Comparison of ENCODE assay signal across 8 cellular contexts in genomic region chr5:176447538-176447981, GRCh38. TPM values are rescaled to one million over a fixed set of nuclear protein-coding genes. Genes with fewer than 3 reads are reported as not detected.
DNase-seq lines count a peak whose midpoint lies in the region; ATAC-seq and TF ChIP-seq lines count a peak whose summit lies in the region.

No MANE protein-coding gene starts in this region.

- H3K9me3 ChIP-seq in heart left ventricle (no peaks in the 10 kb centered on the region), sigmoid colon (no peaks in the 10 kb centered on the region)

- no peak for TF ChIP-seq EP300 in sigmoid colon (IDR thresholded peaks at IDR 0.05)

- H3K27ac ChIP-seq in heart left ventricle (peak overlapping the region; percentile 70 to 99 (median 94)), sigmoid colon (peak overlapping the region; percentile 94 to 98 (median 96))

- H3K27me3 Mint-ChIP-seq in activated T-helper 2 cell treated with anti-CD3 and anti-CD28 coated beads, Interferon-gamma antibody, Interleukin-2, Interleukin-4, amounts not matched to agents 10 μg/mL and 5 μg/mL and 100 μg/mL, durations not matched to agents 14 hours and 24 hours and 36 hours (ENCODE audit: low read depth), result no peaks in the 10 kb centered on the region

- H3K4me3 ChIP-seq in heart left ventricle (peak overlapping the region; percentile 78 to 99 (median 90)), sigmoid colon (peak overlapping the region; percentile 65 to 99 (median 94))

- H3K36me3 Mint-ChIP-seq in activated T-helper 2 cell treated with anti-CD3 and anti-CD28 coated beads, Interferon-gamma antibody, Interleukin-2, Interleukin-4, amounts not matched to agents 10 μg/mL and 5 μg/mL and 100 μg/mL, durations not matched to agents 14 hours and 24 hours and 36 hours (ENCODE audit: low read depth), result peaks cover 18% of the 10 kb centered on the region

- H3K4me1 ChIP-seq in heart left ventricle (peaks cover 4 to 41% (median 21%) of the 10 kb centered on the region in 12 donors), sigmoid colon (peaks cover 0 to 27% (median 25%) of the 10 kb centered on the region in 4 donors)

- peak; percentile 27 for ATAC-seq in GM19372 (IDR thresholded peaks at IDR 0.05; ENCODE audit: low read depth, unreplicated experiment)
- peak; percentile 19 for ATAC-seq in HG03442 (IDR thresholded peaks at IDR 0.05; ENCODE audit: unreplicated experiment)
- peak in 3 of 4 donors; percentile 23 to 47 (median 35) for ATAC-seq in heart left ventricle

- H3K36me3 ChIP-seq in heart left ventricle, result peaks cover 0 to 10% (median 0%) of the 10 kb centered on the region in 9 donors
- no peaks in the 10 kb centered on the region for H3K36me3 ChIP-seq in sigmoid colon

- H3K9me3 Mint-ChIP-seq in activated T-helper 2 cell treated with anti-CD3 and anti-CD28 coated beads, Interferon-gamma antibody, Interleukin-2, Interleukin-4, amounts not matched to agents 10 μg/mL and 5 μg/mL and 100 μg/mL, durations not matched to agents 14 hours and 24 hours and 36 hours, result no peaks in the 10 kb centered on the region

- peak overlapping the region; percentile 99 for H3K27ac Mint-ChIP-seq in activated T-helper 2 cell treated with anti-CD3 and anti-CD28 coated beads, Interferon-gamma antibody, Interleukin-2, Interleukin-4, amounts not matched to agents 10 μg/mL and 5 μg/mL and 100 μg/mL, durations not matched to agents 14 hours and 24 hours and 36 hours

- TF ChIP-seq POLR2A in heart left ventricle (IDR thresholded peaks at IDR 0.05), result peak in 1 of 2 donors; percentile 17
- no peak for TF ChIP-seq POLR2A in sigmoid colon (IDR thresholded peaks at IDR 0.05)

- H3K27me3 ChIP-seq in heart left ventricle (no peaks in the 10 kb centered on the region), sigmoid colon (no peaks in the 10 kb centered on the region)

- intact Hi-C loops in activated T-helper 2 cell treated with anti-CD3 and anti-CD28 coated beads, Interferon-gamma antibody, Interleukin-2, Interleukin-4, amounts not matched to agents 10 μg/mL and 5 μg/mL and 100 μg/mL, durations not matched to agents 14 hours and 24 hours and 36 hours (cut with micrococcal nuclease), result no loop called here
- intact Hi-C loops in heart left ventricle (cut with DNase I) (loop anchor here in 9 of 10 donors (2.0 to 10.0 kb wide), 8 partner anchors 27 to 560 kb away; partner anchors contain the start of genes RNF44 (in 4 of the 9), CLTB (in 2 of the 9), CDHR2 (in 1 of the 9) and KIAA1191 (in 1 of the 9)), sigmoid colon (cut with DNase I) (loop anchor here (2.0 kb wide), 1 partner anchor 95 kb away; no protein-coding TSS in a partner anchor)

- H3K4me3 Mint-ChIP-seq in activated T-helper 2 cell treated with anti-CD3 and anti-CD28 coated beads, Interferon-gamma antibody, Interleukin-2, Interleukin-4, amounts not matched to agents 10 μg/mL and 5 μg/mL and 100 μg/mL, durations not matched to agents 14 hours and 24 hours and 36 hours (ENCODE audit: low read depth), result peak overlapping the region; percentile 96

- 0% methylated on average over 21 to 38 of the region's 38 CpGs for WGBS in heart left ventricle, 4 donors
- WGBS in sigmoid colon, 2 donors, result 0% methylated on average over 38 of the region's 38 CpGs

- peaks cover 22% of the 10 kb centered on the region for H3K4me1 Mint-ChIP-seq in activated T-helper 2 cell treated with anti-CD3 and anti-CD28 coated beads, Interferon-gamma antibody, Interleukin-2, Interleukin-4, amounts not matched to agents 10 μg/mL and 5 μg/mL and 100 μg/mL, durations not matched to agents 14 hours and 24 hours and 36 hours (ENCODE audit: low read depth)

- DNase-seq in CMK (ENCODE audit: low read depth) (peak; percentile 41), heart left ventricle (peak in 1 of 5 donors; percentile 83), sigmoid colon (no peak), NCI-H1930 (lab: John Stamatoyannopoulos, UW) (no peak), NCI-H128 (lab: John Stamatoyannopoulos, UW; ENCODE audit: unreplicated experiment) (no peak)
- DNase-seq in activated T-helper 2 cell treated with anti-CD3 and anti-CD28 coated beads, Interferon-gamma antibody, Interleukin-2, Interleukin-4, amounts not matched to agents 10 μg/mL and 5 μg/mL and 100 μg/mL, durations not matched to agents 14 hours and 24 hours and 36 hours (ENCODE audit: low spot score), result no peak

- TF ChIP-seq CTCF in heart left ventricle (IDR thresholded peaks at IDR 0.05), result no peak
- TF ChIP-seq CTCF in sigmoid colon (IDR thresholded peaks at IDR 0.05), result no peak

RNA-seq across cellular contexts. Expression of gene FAF2, which starts 0.6 kb away (rescaled TPM):
- total RNA-seq in activated T-helper 2 cell treated with anti-CD3 and anti-CD28 coated beads, Interferon-gamma antibody, Interleukin-2, Interleukin-4, amounts not matched to agents 10 μg/mL and 5 μg/mL and 100 μg/mL, durations not matched to agents 14 hours and 24 hours and 36 hours, result 39.4 and 44.1 TPM in 2 replicates
- 10 to 100 TPM; 11.6 to 20.8 (median 13.6) TPM for total RNA-seq in heart left ventricle
- 10 to 100 TPM in 1 of 2 donors, 1 to 10 TPM in 1; 6.6 to 15.0 TPM for polyA plus RNA-seq in heart left ventricle
- total RNA-seq in sigmoid colon, result 10 to 100 TPM; 18.5 to 24.6 (median 19.1) TPM
- polyA plus RNA-seq in sigmoid colon, result 10 to 100 TPM in 1 of 3 donors, 1 to 10 TPM in 2; 4.2 to 19.8 (median 4.4) TPM

RNA-seq across cellular contexts. Expression of gene CLTB, which starts 31.2 kb away (rescaled TPM):
- 47.9 and 57.9 TPM in 2 replicates for total RNA-seq in activated T-helper 2 cell treated with anti-CD3 and anti-CD28 coated beads, Interferon-gamma antibody, Interleukin-2, Interleukin-4, amounts not matched to agents 10 μg/mL and 5 μg/mL and 100 μg/mL, durations not matched to agents 14 hours and 24 hours and 36 hours
- 100 to 1,000 TPM; 185 to 401 (median 231) TPM for total RNA-seq in heart left ventricle
- polyA plus RNA-seq in heart left ventricle, result 100 to 1,000 TPM; 461 to 464 TPM
- total RNA-seq in sigmoid colon, result 100 to 1,000 TPM; 129 to 163 (median 156) TPM
- 100 to 1,000 TPM; 274 to 403 (median 280) TPM for polyA plus RNA-seq in sigmoid colon

RNA-seq across cellular contexts. Expression of gene HIGD2A, which starts 59.0 kb away (rescaled TPM):
- total RNA-seq in activated T-helper 2 cell treated with anti-CD3 and anti-CD28 coated beads, Interferon-gamma antibody, Interleukin-2, Interleukin-4, amounts not matched to agents 10 μg/mL and 5 μg/mL and 100 μg/mL, durations not matched to agents 14 hours and 24 hours and 36 hours, result 102 and 105 TPM in 2 replicates
- 100 to 1,000 TPM; 177 to 318 (median 218) TPM for total RNA-seq in heart left ventricle
- polyA plus RNA-seq in heart left ventricle, result 100 to 1,000 TPM; 229 to 454 TPM
- 100 to 1,000 TPM; 201 to 249 (median 235) TPM for total RNA-seq in sigmoid colon
- polyA plus RNA-seq in sigmoid colon, result 100 to 1,000 TPM; 207 to 457 (median 354) TPM

RNA-seq across cellular contexts. Expression of gene NOP16, which starts 59.2 kb away (rescaled TPM):
- 79.6 and 84.0 TPM in 2 replicates for total RNA-seq in activated T-helper 2 cell treated with anti-CD3 and anti-CD28 coated beads, Interferon-gamma antibody, Interleukin-2, Interleukin-4, amounts not matched to agents 10 μg/mL and 5 μg/mL and 100 μg/mL, durations not matched to agents 14 hours and 24 hours and 36 hours
- total RNA-seq in heart left ventricle (10 to 100 TPM in 8 of 9 donors, 1 to 10 TPM in 1; 9.3 to 33.9 (median 15.8) TPM), sigmoid colon (10 to 100 TPM in 1 of 4 donors, 1 to 10 TPM in 3; 4.4 to 17.8 (median 9.6) TPM)
- polyA plus RNA-seq in heart left ventricle (10 to 100 TPM; 33.4 to 83.4 TPM), sigmoid colon (10 to 100 TPM; 21.3 to 50.7 (median 22.2) TPM)
